8 cellular contexts compared by ENCODE assay signal in the genomic region with DNA sequence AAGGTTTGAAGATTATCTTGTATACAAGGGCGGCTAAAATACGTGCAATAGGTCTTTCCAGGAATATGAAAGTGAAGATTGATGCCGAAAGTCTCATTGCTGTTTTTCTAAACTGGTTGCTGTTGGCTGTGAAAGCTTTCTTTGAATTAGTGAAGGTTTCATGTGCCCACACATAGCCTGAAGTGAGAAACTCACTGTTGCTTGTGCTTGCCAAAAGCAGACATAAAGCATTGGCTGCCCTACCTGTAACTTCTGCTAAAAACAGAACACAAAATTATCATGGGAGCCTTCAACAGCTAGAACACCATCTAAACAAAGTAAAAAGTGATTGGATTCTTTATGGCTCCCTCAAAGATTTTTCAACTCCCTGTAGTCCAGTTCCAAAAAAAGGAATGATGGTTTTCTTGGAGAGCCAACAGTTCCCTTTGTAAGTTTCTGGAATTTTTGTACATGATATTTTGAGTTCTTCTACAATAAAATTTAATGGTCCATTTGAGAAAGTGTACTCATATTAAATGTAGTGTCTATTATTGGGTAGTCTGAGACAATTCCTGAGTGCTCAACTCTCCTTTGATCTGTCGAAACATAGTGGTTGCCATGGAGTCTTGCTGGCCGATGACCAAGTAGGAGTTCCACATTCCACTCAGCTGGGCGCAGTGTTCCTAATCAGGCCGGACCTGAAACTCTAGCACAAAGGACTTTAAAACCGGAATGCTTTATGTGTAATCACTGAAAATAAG.
DNase-seq lines count a peak whose midpoint lies in the region; ATAC-seq and TF ChIP-seq lines count a peak whose summit lies in the region.

No MANE protein-coding gene starts in this region.

- DNase-seq in activated naive CD4-positive, alpha-beta T cell (lab: John Stamatoyannopoulos, UW): no peak
- DNase-seq in SK-N-MC (ENCODE audit: low read depth, low spot score) (no peak), fibroblast of pulmonary artery (ENCODE audit: low read depth) (peak; percentile 93), neural progenitor cell (ENCODE audit: low spot score) (peak; percentile 88), NCI-H446 (lab: John Stamatoyannopoulos, UW) (no peak), hepatic stellate cell (ENCODE audit: low spot score) (no peak)
- no peak for DNase-seq in CD4-positive, alpha-beta T cell

- no peaks in the 10 kb centered on the region for H3K27me3 ChIP-seq in neural progenitor cell
- no peaks in the 10 kb centered on the region for H3K27me3 ChIP-seq in CD4-positive, alpha-beta T cell (ENCODE audit: control insufficient read depth, insufficient read depth, low read length)

- intact Hi-C loops in CD4-positive, alpha-beta T cell (cut with DNase I, micrococcal nuclease): no loop called here

- H3K27ac Mint-ChIP-seq in activated naive CD4-positive, alpha-beta T cell treated with anti-CD3 and anti-CD28 coated beads, Interleukin-2, amount 50 U/mL, for 24 hours: peak overlapping the region; percentile 27
- H3K27ac Mint-ChIP-seq in neural progenitor cell: peak overlapping the region; percentile 100
- no peak overlapping the region for H3K27ac Mint-ChIP-seq in CD4-positive, alpha-beta T cell

- no peaks in the 10 kb centered on the region for H3K36me3 ChIP-seq in SK-N-MC (ENCODE audit: insufficient read depth, low read length)
- no peaks in the 10 kb centered on the region for H3K36me3 ChIP-seq in neural progenitor cell

- H2AFZ ChIP-seq in neural progenitor cell (replicated peaks): peak overlapping the region; percentile 0

- H3K4me3 Mint-ChIP-seq in activated naive CD4-positive, alpha-beta T cell treated with anti-CD3 and anti-CD28 coated beads, Interleukin-2, amount 50 U/mL, for 24 hours: no peak overlapping the region
- H3K4me3 Mint-ChIP-seq in neural progenitor cell: peak overlapping the region; percentile 77
- no peak overlapping the region for H3K4me3 Mint-ChIP-seq in CD4-positive, alpha-beta T cell

- ATAC-seq in CD4-positive, alpha-beta T cell (ENCODE audit: poor library complexity): no peak

- no peaks in the 10 kb centered on the region for H3K79me2 ChIP-seq in neural progenitor cell (ENCODE audit: low read depth)

- H3K9ac ChIP-seq in SK-N-MC (ENCODE audit: insufficient read length) (peak overlapping the region; percentile 11), neural progenitor cell (no peak overlapping the region)

- H3K9me3 Mint-ChIP-seq in activated naive CD4-positive, alpha-beta T cell treated with anti-CD3 and anti-CD28 coated beads, Interleukin-2, amount 50 U/mL, for 24 hours: no peaks in the 10 kb centered on the region
- no peaks in the 10 kb centered on the region for H3K9me3 Mint-ChIP-seq in neural progenitor cell
- no peaks in the 10 kb centered on the region for H3K9me3 Mint-ChIP-seq in CD4-positive, alpha-beta T cell

- peak; percentile 41 for TF ChIP-seq CTCF in fibroblast of pulmonary artery (IDR thresholded peaks at IDR 0.05; ENCODE audit: low read length, missing control alignments)
- peak; percentile 45 for TF ChIP-seq CTCF in neural progenitor cell (IDR thresholded peaks at IDR 0.05)
- no peak for TF ChIP-seq CTCF in CD4-positive, alpha-beta T cell (IDR thresholded peaks at IDR 0.05)

- H3K4me2 ChIP-seq in neural progenitor cell: peak overlapping the region; percentile 54

- CTCF ChIA-PET in CD4-positive, alpha-beta T cell (lab: Charles Lee): no interaction called here

- no peaks in the 10 kb centered on the region for H4K20me1 ChIP-seq in neural progenitor cell (ENCODE audit: low read depth)

- H3K4me1 ChIP-seq in neural progenitor cell: peaks cover 17% of the 10 kb centered on the region

- peak overlapping the region; percentile 26; the same call in 1 of the 2 replicates for H3K4me3 ChIP-seq in SK-N-MC
- H3K4me3 ChIP-seq in fibroblast of pulmonary artery (replicated peaks; ENCODE audit: low read depth, low read length): no peak overlapping the region
- no peak overlapping the region for H3K4me3 ChIP-seq in neural progenitor cell

- H3K9me3 ChIP-seq in SK-N-MC (ENCODE audit: low read depth, low read length): no peaks in the 10 kb centered on the region
- no peaks in the 10 kb centered on the region for H3K9me3 ChIP-seq in neural progenitor cell (ENCODE audit: low read depth)
- no peaks in the 10 kb centered on the region for H3K9me3 ChIP-seq in CD4-positive, alpha-beta T cell (ENCODE audit: control insufficient read depth, low read length)

- peak overlapping the region; percentile 28; the same call in 1 of the 2 replicates for H3K27ac ChIP-seq in SK-N-MC
- no peak overlapping the region for H3K27ac ChIP-seq in neural progenitor cell
- no peak overlapping the region for H3K27ac ChIP-seq in CD4-positive, alpha-beta T cell (ENCODE audit: low read depth, low read length)

- POLR2A ChIA-PET in CD4-positive, alpha-beta T cell (lab: Charles Lee): no interaction called here

- peaks cover 6% of the 10 kb centered on the region for H3K27me3 Mint-ChIP-seq in activated naive CD4-positive, alpha-beta T cell treated with anti-CD3 and anti-CD28 coated beads, Interleukin-2, amount 50 U/mL, for 24 hours
- no peaks in the 10 kb centered on the region for H3K27me3 Mint-ChIP-seq in neural progenitor cell (ENCODE audit: insufficient read depth, low read depth)
- H3K27me3 Mint-ChIP-seq in CD4-positive, alpha-beta T cell: no peaks in the 10 kb centered on the region

- no peaks in the 10 kb centered on the region for H3K4me1 Mint-ChIP-seq in activated naive CD4-positive, alpha-beta T cell treated with anti-CD3 and anti-CD28 coated beads, Interleukin-2, amount 50 U/mL, for 24 hours
- peaks cover 38% of the 10 kb centered on the region for H3K4me1 Mint-ChIP-seq in neural progenitor cell
- no peaks in the 10 kb centered on the region for H3K4me1 Mint-ChIP-seq in CD4-positive, alpha-beta T cell (ENCODE audit: low read depth)

- H3K36me3 Mint-ChIP-seq in activated naive CD4-positive, alpha-beta T cell treated with anti-CD3 and anti-CD28 coated beads, Interleukin-2, amount 50 U/mL, for 24 hours: no peaks in the 10 kb centered on the region
- peaks cover 20% of the 10 kb centered on the region for H3K36me3 Mint-ChIP-seq in neural progenitor cell
- no peaks in the 10 kb centered on the region for H3K36me3 Mint-ChIP-seq in CD4-positive, alpha-beta T cell (ENCODE audit: low read depth)

- no peaks in the 10 kb centered on the region for H3F3A ChIP-seq in neural progenitor cell (ENCODE audit: low read depth)

Comparison
In these comparisons a context has a peak if more than half of its experiments do, and no peak if none do; other contexts are left out.
1. DNase-seq: peak in fibroblast of pulmonary artery (single experiment) and neural progenitor cell (single experiment); none in activated naive CD4-positive, alpha-beta T cell (0 of 4), SK-N-MC (single experiment), NCI-H446 (0 of 2), hepatic stellate cell (single experiment) and CD4-positive, alpha-beta T cell (0 of 10).